ENCODE assay signal across 20 cellular contexts in genomic region chr6:96450082-96450759, GRCh38.
DNase-seq lines count a peak whose midpoint lies in the region; ATAC-seq and TF ChIP-seq lines count a peak whose summit lies in the region.
"Had no signal": no experiment of that assay in that cellular context is flagged by ENCODE, and none has a peak within 500 bp of the region (broad histone marks: within the 10 kb centered on the region; RNA-seq: fewer than 3 reads in every experiment).

No MANE protein-coding gene starts in this region.

- H3K79me2 ChIP-seq in hepatocyte: no peaks in the 10 kb centered on the region
- H3K79me2 ChIP-seq in neural progenitor cell (ENCODE audit: low read depth): no peaks in the 10 kb centered on the region

- peak; percentile 62 to 70 for ATAC-seq in right cardiac atrium
- no peak for ATAC-seq in Right ventricle myocardium inferior
- no peak for ATAC-seq in GM19035 (IDR thresholded peaks at IDR 0.05; ENCODE audit: unreplicated experiment)
- no peak for ATAC-seq in GM18870 (IDR thresholded peaks at IDR 0.05; ENCODE audit: unreplicated experiment)
- ATAC-seq in HG02610 (IDR thresholded peaks at IDR 0.05; ENCODE audit: unreplicated experiment): no peak
- ATAC-seq in GM18520 (IDR thresholded peaks at IDR 0.05; ENCODE audit: unreplicated experiment): no peak
- ATAC-seq: activated T-cell treated with anti-CD3 and anti-CD28 coated beads, Interleukin-2, amount 50 U/mL, for 72 hours; foreskin keratinocyte; HepG2 had no signal

- no peak overlapping the region for H3K9ac ChIP-seq in neural progenitor cell
- H3K9ac ChIP-seq: BLaER1 had no signal

- no peaks in the 10 kb centered on the region for H3K9me2 ChIP-seq in hepatocyte (replicated peaks; ENCODE audit: insufficient read depth)

- H3K36me3 Mint-ChIP-seq in neural progenitor cell: peaks cover 2% of the 10 kb centered on the region

- H3K4me3 ChIP-seq in right cardiac atrium (ENCODE audit: low read length) (no peak overlapping the region), hepatocyte (no peak overlapping the region), neural progenitor cell (no peak overlapping the region)
- H3K4me3 ChIP-seq: BLaER1, tibial artery had no signal

- DNase-seq in right cardiac atrium (peak; percentile 38 to 70 (median 38)), Right ventricle myocardium inferior (ENCODE audit: missing footprints) (no peak), hepatocyte (ENCODE audit: low spot score) (peak; percentile 17), neural progenitor cell (ENCODE audit: low spot score) (peak; percentile 63)
- DNase-seq: activated T-cell treated with anti-CD3 and anti-CD28 coated beads, Interleukin-2, amount 50 U/mL, for 72 hours; GDM1; kidney glomerular epithelial cell; NCI-H1436; stimulated activated CD4-positive, alpha-beta T cell treated with anti-CD3 and anti-CD28 coated beads, Interleukin-2, amount 100 ng/mL, for 24 hours; stimulated activated naive CD4-positive, alpha-beta T cell treated with Interleukin-2 at 50 U/mL for 16 hours; T-helper 9 cell; tibial artery had no signal

- peaks cover 2% of the 10 kb centered on the region for H3K27me3 Mint-ChIP-seq in neural progenitor cell (ENCODE audit: insufficient read depth, low read depth)
- H3K27me3 Mint-ChIP-seq: activated naive CD4-positive, alpha-beta T cell treated with anti-CD3 and anti-CD28 coated beads, Interleukin-2, amount 50 U/mL, for 24 hours had no signal

- H3K4me1 Mint-ChIP-seq in neural progenitor cell: peaks cover 14% of the 10 kb centered on the region
- H3K4me1 Mint-ChIP-seq: activated naive CD4-positive, alpha-beta T cell treated with anti-CD3 and anti-CD28 coated beads, Interleukin-2, amount 50 U/mL, for 24 hours had no signal

- H3F3A ChIP-seq in neural progenitor cell (ENCODE audit: low read depth): no peaks in the 10 kb centered on the region

- H3K27ac ChIP-seq in right cardiac atrium (ENCODE audit: low read length) (no peak overlapping the region), hepatocyte (no peak overlapping the region), neural progenitor cell (no peak overlapping the region)
- H3K27ac ChIP-seq: BLaER1, foreskin keratinocyte, tibial artery had no signal

- H3K4me2 ChIP-seq in hepatocyte: peak overlapping the region; percentile 38
- H3K4me2 ChIP-seq in neural progenitor cell: peak overlapping the region; percentile 48
- H3K4me2 ChIP-seq: BLaER1 had no signal

- H2AFZ ChIP-seq in hepatocyte: no peak overlapping the region
- H2AFZ ChIP-seq in neural progenitor cell (replicated peaks): peak overlapping the region; percentile 70

- no peaks in the 10 kb centered on the region for H3K9me3 ChIP-seq in right cardiac atrium (ENCODE audit: control insufficient read depth, low read length)
- no peaks in the 10 kb centered on the region for H3K9me3 ChIP-seq in hepatocyte (ENCODE audit: low read depth)
- H3K9me3 ChIP-seq in neural progenitor cell (ENCODE audit: low read depth): no peaks in the 10 kb centered on the region
- H3K9me3 ChIP-seq: tibial artery had no signal

- no peaks in the 10 kb centered on the region for H3K4me1 ChIP-seq in right cardiac atrium (ENCODE audit: control insufficient read depth, insufficient read depth, low read length)
- no peaks in the 10 kb centered on the region for H3K4me1 ChIP-seq in hepatocyte (ENCODE audit: insufficient read depth)
- H3K4me1 ChIP-seq in neural progenitor cell: peaks cover 17% of the 10 kb centered on the region
- H3K4me1 ChIP-seq: BLaER1, foreskin keratinocyte had no signal

- H3K9me3 Mint-ChIP-seq in neural progenitor cell: peaks cover 5% of the 10 kb centered on the region

- intact Hi-C loops in right cardiac atrium (cut with DNase I) (no loop called here), Right ventricle myocardium inferior (cut with DNase I) (no loop called here)

- H3K27me3 ChIP-seq in right cardiac atrium (ENCODE audit: control insufficient read depth, insufficient read depth) (no peaks in the 10 kb centered on the region), hepatocyte (no peaks in the 10 kb centered on the region), neural progenitor cell (no peaks in the 10 kb centered on the region)
- H3K27me3 ChIP-seq: BLaER1, foreskin keratinocyte, tibial artery had no signal

- H3K27ac Mint-ChIP-seq in neural progenitor cell: no peak overlapping the region
- H3K27ac Mint-ChIP-seq: activated naive CD4-positive, alpha-beta T cell treated with anti-CD3 and anti-CD28 coated beads, Interleukin-2, amount 50 U/mL, for 24 hours; activated T-cell treated with anti-CD3 and anti-CD28 coated beads, Interleukin-2, amount 50 U/mL, for 72 hours had no signal

- no peak overlapping the region for H3K4me3 Mint-ChIP-seq in neural progenitor cell
- H3K4me3 Mint-ChIP-seq: activated naive CD4-positive, alpha-beta T cell treated with anti-CD3 and anti-CD28 coated beads, Interleukin-2, amount 50 U/mL, for 24 hours; activated T-cell treated with anti-CD3 and anti-CD28 coated beads, Interleukin-2, amount 50 U/mL, for 72 hours had no signal

- 38% methylated on average over 5 of the region's 5 CpGs for WGBS in right cardiac atrium
- WGBS in hepatocyte (ENCODE audit: low lambda C conversion rate, missing lambda C conversion rate): 60% methylated on average over 5 of the region's 5 CpGs

- TF ChIP-seq CTCF in hepatocyte (IDR thresholded peaks at IDR 0.05; ENCODE audit: poor library complexity) (no peak), neural progenitor cell (IDR thresholded peaks at IDR 0.05) (no peak)

- H3K36me3 ChIP-seq in hepatocyte (replicated peaks; ENCODE audit: insufficient read depth, low read depth) (no peaks in the 10 kb centered on the region), neural progenitor cell (no peaks in the 10 kb centered on the region)
- H3K36me3 ChIP-seq: BLaER1, tibial artery had no signal

- no peaks in the 10 kb centered on the region for H4K20me1 ChIP-seq in hepatocyte (ENCODE audit: insufficient read depth, poor library complexity, severe bottlenecking)
- H4K20me1 ChIP-seq in neural progenitor cell (ENCODE audit: low read depth): no peaks in the 10 kb centered on the region
- H4K20me1 ChIP-seq: BLaER1 had no signal

Comparison
In these comparisons a context has a peak if more than half of its experiments do, and no peak if none do; other contexts are left out.
1. ATAC-seq: peak in right cardiac atrium (2 of 2); none in Right ventricle myocardium inferior (single experiment), GM19035 (single experiment), GM18870 (single experiment), HG02610 (single experiment) and GM18520 (single experiment).